ENCODE assay signal across 8 cellular contexts in genomic region chr14:73463411-73463810, GRCh38. TPM values are rescaled to one million over a fixed set of nuclear protein-coding genes. Genes with fewer than 3 reads are reported as not detected.
DNase-seq lines count a peak whose midpoint lies in the region; ATAC-seq and TF ChIP-seq lines count a peak whose summit lies in the region.

No MANE protein-coding gene starts in this region.

- ATAC-seq in omental fat pad (ENCODE audit: low FRiP score) (peak; percentile 21), GM19324 (IDR thresholded peaks at IDR 0.05; ENCODE audit: low FRiP score, unreplicated experiment) (no peak), GM21619 (IDR thresholded peaks at IDR 0.05; ENCODE audit: unreplicated experiment) (no peak), GM21723 (IDR thresholded peaks at IDR 0.05; ENCODE audit: unreplicated experiment) (no peak)

- no peaks in the 10 kb centered on the region for H3K9me3 ChIP-seq in endodermal cell (ENCODE audit: control insufficient read depth, low read length)

- WGBS in endodermal cell (ENCODE audit: insufficient coverage in 1 of 2, insufficient read length in 1 of 2), 2 experiments: 73 to 94% methylated on average over 2 to 5 of the region's 5 CpGs

- no peaks in the 10 kb centered on the region for H3K27me3 Mint-ChIP-seq in endodermal cell (ENCODE audit: insufficient read depth)

- no peak overlapping the region for H3K27ac Mint-ChIP-seq in endodermal cell

- no peak overlapping the region for H3K27ac ChIP-seq in endodermal cell (ENCODE audit: low read depth, low read length)

- H3K4me3 Mint-ChIP-seq in endodermal cell: no peak overlapping the region

- H3K9ac ChIP-seq in endodermal cell (ENCODE audit: extremely low read depth, low read length, poor library complexity, severe bottlenecking): no peak overlapping the region

- no peaks in the 10 kb centered on the region for H3K27me3 ChIP-seq in endodermal cell (ENCODE audit: control insufficient read depth, insufficient read depth, low read length, poor library complexity, severe bottlenecking)

- peaks cover 45% of the 10 kb centered on the region for H3K4me1 Mint-ChIP-seq in endodermal cell

- H3K36me3 ChIP-seq in endodermal cell (ENCODE audit: control insufficient read depth, insufficient read depth, low read length): no peaks in the 10 kb centered on the region

- H3K36me3 Mint-ChIP-seq in endodermal cell (ENCODE audit: low read depth): no peaks in the 10 kb centered on the region

- no peak for TF ChIP-seq CTCF in endodermal cell (conservative IDR thresholded peaks at IDR 0.05)
- TF ChIP-seq CTCF in omental fat pad (IDR thresholded peaks at IDR 0.05): no peak

- H3K9me3 Mint-ChIP-seq in endodermal cell: no peaks in the 10 kb centered on the region

- no peak overlapping the region for H3K4me3 ChIP-seq in endodermal cell (ENCODE audit: low read length)

- peak; percentile 99 for DNase-seq in HCEC 1CT
- DNase-seq in SW480 (ENCODE audit: low spot score): peak; percentile 25
- DNase-seq in endodermal cell: peak; percentile 26
- peak; percentile 24 for DNase-seq in omental fat pad (ENCODE audit: low spot score)
- DNase-seq in T-helper 9 cell: no peak

- peaks cover 14% of the 10 kb centered on the region for H3K4me1 ChIP-seq in endodermal cell (ENCODE audit: control insufficient read depth, insufficient read depth, low read length)

RNA-seq across cellular contexts. Expression of gene NUMB, which starts 5.1 kb away (rescaled TPM):
- total RNA-seq in endodermal cell (10 to 100 TPM; 79.9 to 85.2 TPM), omental fat pad (10 to 100 TPM; 48.2 to 95.4 (median 62.8) TPM)
- 44.4 TPM for polyA plus RNA-seq in endodermal cell (2013, experiment 1 of 2)
- 38.5 TPM for polyA plus RNA-seq in endodermal cell (2013, experiment 2 of 2)

RNA-seq across cellular contexts. Expression of gene RIOX1, which starts 27.3 kb away (rescaled TPM):
- total RNA-seq in endodermal cell: 10 to 100 TPM; 20.1 to 21.5 TPM
- 13.2 TPM for polyA plus RNA-seq in endodermal cell (2013, experiment 1 of 2)
- 12.3 TPM for polyA plus RNA-seq in endodermal cell (2013, experiment 2 of 2)
- total RNA-seq in omental fat pad: 10 to 100 TPM; 12.3 to 21.1 (median 13.5) TPM
